ENCODE assay signal across 20 cellular contexts in the genomic region with DNA sequence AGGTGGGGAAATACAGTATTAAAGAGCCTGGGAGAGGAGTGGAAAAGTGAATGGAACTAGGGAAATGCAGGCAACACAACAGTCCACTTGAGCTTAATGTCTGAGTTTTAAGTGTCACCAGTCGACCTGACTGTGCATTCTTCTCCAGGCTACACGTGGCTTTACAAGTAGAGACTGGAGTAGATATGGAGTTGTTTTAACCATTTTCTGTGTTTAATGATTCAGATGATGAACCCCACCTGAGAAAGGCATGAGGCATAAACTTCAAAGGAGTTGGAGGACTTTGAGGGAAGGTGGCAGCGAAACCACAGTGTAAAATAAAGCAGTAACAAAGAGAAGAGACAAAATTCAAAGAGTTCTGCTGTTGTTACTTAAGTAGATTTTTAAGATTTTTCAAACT. TPM values are rescaled to one million over a fixed set of nuclear protein-coding genes. Genes with fewer than 3 reads are reported as not detected.
A peak's percentile ranks its signal among the peaks of the same experiment; 100 is the strongest.
DNase-seq lines count a peak whose midpoint lies in the region; ATAC-seq, FAIRE-seq and TF ChIP-seq lines count a peak whose summit lies in the region.
"Had no signal": no experiment of that assay in that cellular context is flagged by ENCODE, and none has a peak within 500 bp of the region (broad histone marks: within the 10 kb centered on the region; RNA-seq: fewer than 3 reads in every experiment).

No MANE protein-coding gene starts in this region.

- no peak overlapping the region for H2AK5ac ChIP-seq in IMR-90 (ENCODE audit: low read depth, low read length)

- H4K91ac ChIP-seq in IMR-90 (ENCODE audit: insufficient read depth, low read depth, low read length) = no peak overlapping the region

- no peak for TF ChIP-seq POLR2A in IMR-90 (IDR thresholded peaks at IDR 0.05; ENCODE audit: low read depth, low read length)

- no peak overlapping the region for H3K4me3 ChIP-seq in IMR-90 (ENCODE audit: insufficient read depth, low read depth, low read length)
- no peak overlapping the region for H3K4me3 ChIP-seq in astrocyte (ENCODE audit: insufficient read depth, low read depth, low read length)
- H3K4me3 ChIP-seq: heart right ventricle had no signal

- peaks cover 46% of the 10 kb centered on the region for H4K20me1 ChIP-seq in IMR-90 (ENCODE audit: insufficient read depth, low read length)
- peaks cover 68% of the 10 kb centered on the region for H4K20me1 ChIP-seq in astrocyte (ENCODE audit: insufficient read depth, low read length)

- intact Hi-C loops in IMR-90 (cut with micrococcal nuclease) = no loop called here

- no peaks in the 10 kb centered on the region for H3K9me3 Mint-ChIP-seq in activated CD8-positive, alpha-beta memory T cell treated with anti-CD3 and anti-CD28 coated beads, Interleukin-2, amount 10 ng/mL, durations not matched to agents 7 days and 5 days (ENCODE audit: low read depth)
- no peaks in the 10 kb centered on the region for H3K9me3 Mint-ChIP-seq in astrocyte (ENCODE audit: unreplicated experiment)
- no peaks in the 10 kb centered on the region for H3K9me3 Mint-ChIP-seq in stimulated activated naive B cell treated with anti-CD40 and anti-IgM and Interleukin-4, amounts not matched to agents 10 μg/mL and 1 μg/mL and 100 μg/mL, for 72 hours
- H3K9me3 Mint-ChIP-seq: CD14-positive monocyte, nephron had no signal

- H3K9me3 ChIP-seq in IMR-90 (ENCODE audit: control insufficient read depth, insufficient read depth, low read length) = no peaks in the 10 kb centered on the region
- H3K9me3 ChIP-seq in astrocyte (ENCODE audit: insufficient read depth, low read depth, low read length) = no peaks in the 10 kb centered on the region
- H3K9me3 ChIP-seq: heart right ventricle had no signal

- no peak overlapping the region for H2BK20ac ChIP-seq in IMR-90 (ENCODE audit: low read depth, low read length)

- no peak overlapping the region for H3K4me3 Mint-ChIP-seq in activated CD8-positive, alpha-beta memory T cell treated with anti-CD3 and anti-CD28 coated beads, Interleukin-2, amount 10 ng/mL, durations not matched to agents 7 days and 5 days
- no peak overlapping the region for H3K4me3 Mint-ChIP-seq in astrocyte (ENCODE audit: unreplicated experiment)
- H3K4me3 Mint-ChIP-seq in stimulated activated naive B cell treated with anti-CD40 and anti-IgM and Interleukin-4, amounts not matched to agents 10 μg/mL and 1 μg/mL and 100 μg/mL, for 72 hours = no peak overlapping the region
- H3K4me3 Mint-ChIP-seq: CD14-positive monocyte, nephron had no signal

- H3K36me3 Mint-ChIP-seq in activated CD8-positive, alpha-beta memory T cell treated with anti-CD3 and anti-CD28 coated beads, Interleukin-2, amount 10 ng/mL, durations not matched to agents 7 days and 5 days = peaks cover 70% of the 10 kb centered on the region
- peaks cover 34% of the 10 kb centered on the region for H3K36me3 Mint-ChIP-seq in astrocyte (ENCODE audit: low read depth, unreplicated experiment)
- peaks cover 44 to 51% of the 10 kb centered on the region in 2 donors for H3K36me3 Mint-ChIP-seq in stimulated activated naive B cell treated with anti-CD40 and anti-IgM and Interleukin-4, amounts not matched to agents 10 μg/mL and 1 μg/mL and 100 μg/mL, for 72 hours

- no TSS peak for BruUV-seq in IMR-90 (replicated peaks; lab: Mats Ljungman, UMichigan)

- H3K27ac ChIP-seq in IMR-90 (ENCODE audit: insufficient read depth, low read length) (no peak overlapping the region), astrocyte (ENCODE audit: low read depth, low read length) (no peak overlapping the region)
- H3K27ac ChIP-seq: heart right ventricle, RWPE1 had no signal

- H2BK5ac ChIP-seq in IMR-90 (ENCODE audit: low read depth, low read length, poor library complexity, severe bottlenecking) = peak overlapping the region; percentile 17

- no peak for FAIRE-seq in astrocyte (lab: Jason Lieb, UNC)
- FAIRE-seq: HTR-8/SVneo, islet of Langerhans had no signal

- H2AK9ac ChIP-seq in IMR-90 (replicated peaks; ENCODE audit: low read depth, low read length, poor library complexity) = no peak overlapping the region

- POLR2A ChIA-PET in IMR-90 (lab: Charles Lee; ENCODE audit: unreplicated experiment) = no interaction called here

- TF ChIP-seq CTCF in IMR-90 (conservative IDR thresholded peaks at IDR 0.05; ENCODE audit: low read depth, low read length) (no peak), astrocyte (IDR thresholded peaks at IDR 0.05; ENCODE audit: insufficient read depth, low read depth, low read length) (no peak), GM20000 (IDR thresholded peaks at IDR 0.05; ENCODE audit: extremely low read depth, missing control alignments) (no peak)

- ATAC-seq in activated CD8-positive, alpha-beta memory T cell treated with anti-CD3 and anti-CD28 coated beads, Interleukin-2, amount 10 ng/mL, durations not matched to agents 7 days and 5 days = no peak
- ATAC-seq in IMR-90 (ENCODE audit: low read depth) (no peak), HG03457 (IDR thresholded peaks at IDR 0.05; ENCODE audit: unreplicated experiment) (no peak), GM19452 (IDR thresholded peaks at IDR 0.05; ENCODE audit: unreplicated experiment) (no peak)
- no peak for ATAC-seq in stimulated activated naive B cell treated with anti-CD40 and anti-IgM and Interleukin-4, amounts not matched to agents 10 μg/mL and 1 μg/mL and 100 μg/mL, for 72 hours (replicated peaks)
- ATAC-seq: HCT116, heart right ventricle had no signal

- H3K27ac Mint-ChIP-seq in activated CD8-positive, alpha-beta memory T cell treated with anti-CD3 and anti-CD28 coated beads, Interleukin-2, amount 10 ng/mL, durations not matched to agents 7 days and 5 days = peak overlapping the region; percentile 51
- H3K27ac Mint-ChIP-seq in astrocyte (ENCODE audit: unreplicated experiment) = peak overlapping the region; percentile 56
- peak overlapping the region; percentile 65 for H3K27ac Mint-ChIP-seq in stimulated activated naive B cell treated with anti-CD40 and anti-IgM and Interleukin-4, amounts not matched to agents 10 μg/mL and 1 μg/mL and 100 μg/mL, for 72 hours
- H3K27ac Mint-ChIP-seq: nephron had no signal

- H2BK120ac ChIP-seq in IMR-90 (ENCODE audit: low read depth, low read length) = no peak overlapping the region

- H3K9ac ChIP-seq in IMR-90 (ENCODE audit: low read depth, low read length) (no peak overlapping the region), astrocyte (ENCODE audit: low read length) (no peak overlapping the region)

- H3K4me1 Mint-ChIP-seq in activated CD8-positive, alpha-beta memory T cell treated with anti-CD3 and anti-CD28 coated beads, Interleukin-2, amount 10 ng/mL, durations not matched to agents 7 days and 5 days = peaks cover 31% of the 10 kb centered on the region
- H3K4me1 Mint-ChIP-seq in astrocyte (ENCODE audit: low read depth, unreplicated experiment) = peaks cover 19% of the 10 kb centered on the region
- peaks cover 17 to 24% of the 10 kb centered on the region in 2 donors for H3K4me1 Mint-ChIP-seq in stimulated activated naive B cell treated with anti-CD40 and anti-IgM and Interleukin-4, amounts not matched to agents 10 μg/mL and 1 μg/mL and 100 μg/mL, for 72 hours
- H3K4me1 Mint-ChIP-seq: CD14-positive monocyte, nephron had no signal

- peaks cover 93% of the 10 kb centered on the region for H3K79me2 ChIP-seq in astrocyte (ENCODE audit: insufficient read depth, low read length)

- no peak for DNase-seq in activated CD8-positive, alpha-beta memory T cell treated with anti-CD3 and anti-CD28 coated beads, Interleukin-2, amount 10 ng/mL, durations not matched to agents 7 days and 5 days
- DNase-seq in activated CD8-positive, alpha-beta memory T cell treated with anti-CD3 and anti-CD28 coated beads for 24 hours = no peak
- DNase-seq in IMR-90 (no peak), astrocyte (ENCODE audit: low read depth) (no peak), GM20000 (ENCODE audit: low spot score) (no peak)
- no peak for DNase-seq in stimulated activated naive B cell treated with anti-CD40 and anti-IgM and Interleukin-4, amounts not matched to agents 10 μg/mL and 1 μg/mL and 100 μg/mL, for 72 hours
- DNase-seq: effector memory CD4-positive, alpha-beta T cell; heart right ventricle; NCI-H146; NCI-H226; NK-92 treated with Interleukin-12 subunit alpha and Interleukin-12 subunit beta, amount 100 ng/mL, for 24 hours; stimulated activated CD4-positive, alpha-beta T cell treated with anti-CD3 and anti-CD28 coated beads, Interleukin-12 subunit alpha, Interleukin-12 subunit beta, amount 100 ng/mL, for 4 hours had no signal

- H3K14ac ChIP-seq in IMR-90 (replicated peaks; ENCODE audit: low read depth, low read length) = no peak overlapping the region

- H3K36me3 ChIP-seq in IMR-90 (ENCODE audit: control insufficient read depth, insufficient read depth, low read length) = peaks cover 56% of the 10 kb centered on the region
- H3K36me3 ChIP-seq in astrocyte (ENCODE audit: insufficient read depth, low read length) = peaks cover 81% of the 10 kb centered on the region

- no peak overlapping the region for H3K56ac ChIP-seq in IMR-90 (ENCODE audit: extremely low read depth, insufficient read depth, low read length)

- peaks cover 10% of the 10 kb centered on the region for H3K4me1 ChIP-seq in IMR-90 (ENCODE audit: control insufficient read depth, insufficient read depth, low read length)
- no peaks in the 10 kb centered on the region for H3K4me1 ChIP-seq in astrocyte (ENCODE audit: insufficient read depth, low read length)

- dilution Hi-C loops in IMR-90 (cut with HindIII; ENCODE audit: low sequenced_read_pairs, unreplicated experiment) = no loop called here

- TF ChIP-seq RAD21 in IMR-90 (IDR thresholded peaks at IDR 0.05; ENCODE audit: low read length) = no peak

- H2BK15ac ChIP-seq in IMR-90 (ENCODE audit: low read depth, low read length) = no peak overlapping the region

- CTCF ChIA-PET in activated CD8-positive, alpha-beta memory T cell treated with anti-CD3 and anti-CD28 coated beads, Interleukin-2, amount 10 ng/mL, durations not matched to agents 7 days and 5 days (lab: Charles Lee) = interaction anchor here (0.5 to 2.1 kb wide), 4 partner anchors 9 to 148 kb away, joined by 3 to 4 read pairs (median 4); no protein-coding TSS in a partner anchor
- CTCF ChIA-PET in IMR-90 (lab: Yijun Ruan, JAX) = interaction anchor here (1.0 kb wide), 1 partner anchor 11 kb away, joined by 3 read pairs; no protein-coding TSS in a partner anchor

- no peak overlapping the region for H3K18ac ChIP-seq in IMR-90 (ENCODE audit: low read depth, low read length)

- peaks cover 8% of the 10 kb centered on the region for H3K9me1 ChIP-seq in IMR-90 (ENCODE audit: insufficient read depth, low read length)

- peaks cover 28 to 42% of the 10 kb centered on the region in 2 experiments for H3K79me1 ChIP-seq in IMR-90 (ENCODE audit: low read depth in 1 of 2, low read length in 2 of 2)

- H3K23ac ChIP-seq in IMR-90 (ENCODE audit: low read depth, low read length) = no peak overlapping the region

- no peak overlapping the region for H3K4ac ChIP-seq in IMR-90 (ENCODE audit: low read depth, low read length)

- no peak overlapping the region for H4K8ac ChIP-seq in IMR-90 (ENCODE audit: low read depth in 2 of 2, low read length in 2 of 2)

- in situ Hi-C loops in IMR-90 (cut with MboI; ENCODE audit: low sequenced_read_pairs) = no loop called here

- no peak overlapping the region for H4K5ac ChIP-seq in IMR-90 (ENCODE audit: low read depth, low read length)

- no peak overlapping the region for H3K4me2 ChIP-seq in IMR-90 (ENCODE audit: low read depth, low read length)
- H3K4me2 ChIP-seq in astrocyte (ENCODE audit: low read length) = no peak overlapping the region

- WGBS in IMR-90 (ENCODE audit: extremely low coverage in 2 of 2, insufficient read length in 1 of 2), 2 experiments = no CpG with 5 or more reads among the region's 3 CpGs

- no peak overlapping the region for H2AFZ ChIP-seq in IMR-90 (replicated peaks; ENCODE audit: low read length, poor library complexity)
- no peak overlapping the region for H2AFZ ChIP-seq in astrocyte (ENCODE audit: low read depth, low read length)

- no peaks in the 10 kb centered on the region for H3K27me3 Mint-ChIP-seq in activated CD8-positive, alpha-beta memory T cell treated with anti-CD3 and anti-CD28 coated beads, Interleukin-2, amount 10 ng/mL, durations not matched to agents 7 days and 5 days
- H3K27me3 Mint-ChIP-seq in astrocyte (ENCODE audit: low read depth, unreplicated experiment) = no peaks in the 10 kb centered on the region
- no peaks in the 10 kb centered on the region for H3K27me3 Mint-ChIP-seq in stimulated activated naive B cell treated with anti-CD40 and anti-IgM and Interleukin-4, amounts not matched to agents 10 μg/mL and 1 μg/mL and 100 μg/mL, for 72 hours

- H3K27me3 ChIP-seq in IMR-90 (ENCODE audit: control insufficient read depth, insufficient read depth, low read length) (no peaks in the 10 kb centered on the region), astrocyte (ENCODE audit: insufficient read depth, low read length) (no peaks in the 10 kb centered on the region)
- H3K27me3 ChIP-seq: heart right ventricle had no signal

RNA-seq across cellular contexts. Expression of gene FUBP1, which starts 12.6 kb away (rescaled TPM):
- 100 to 1,000 TPM; 220 to 222 TPM for total RNA-seq in activated CD8-positive, alpha-beta memory T cell treated with anti-CD3 and anti-CD28 coated beads, Interleukin-2, amount 10 ng/mL, durations not matched to agents 7 days and 5 days
- total RNA-seq in IMR-90 (2012; rRNA removed) = 129 and 165 TPM in 2 replicates
- 74.7 and 94.7 TPM in 2 replicates for polyA plus RNA-seq in IMR-90 (2012; rRNA removed)
- polyA plus RNA-seq in IMR-90 (2012; cell fraction: cytosol; rRNA removed) = 14.7 and 36.6 TPM in 2 replicates
- 42.8 and 180 TPM in 2 replicates for polyA plus RNA-seq in IMR-90 (2012; cell fraction: nucleus; rRNA removed; ENCODE audit: low replicate concordance)
- 113 and 128 TPM in 2 replicates for total RNA-seq in astrocyte

RNA-seq across cellular contexts. Expression of gene DNAJB4, which starts 38.4 kb away (rescaled TPM):
- total RNA-seq in activated CD8-positive, alpha-beta memory T cell treated with anti-CD3 and anti-CD28 coated beads, Interleukin-2, amount 10 ng/mL, durations not matched to agents 7 days and 5 days = 10 to 100 TPM; 11.5 to 23.0 TPM
- total RNA-seq in IMR-90 (2012; rRNA removed) = 30.6 and 76.1 TPM in 2 replicates
- polyA plus RNA-seq in IMR-90 (2012; rRNA removed) = 24.1 and 31.0 TPM in 2 replicates
- 4.0 and 4.1 TPM in 2 replicates for polyA plus RNA-seq in IMR-90 (2012; cell fraction: cytosol; rRNA removed)
- 3.2 and 15.4 TPM in 2 replicates for polyA plus RNA-seq in IMR-90 (2012; cell fraction: nucleus; rRNA removed; ENCODE audit: low replicate concordance)
- total RNA-seq in astrocyte = 57.9 and 58.6 TPM in 2 replicates
